Comparison of ENCODE assay signal across 9 cellular contexts in genomic region chr17:75843577-75844529, GRCh38. TPM values are rescaled to one million over a fixed set of nuclear protein-coding genes. Genes with fewer than 3 reads are reported as not detected.
DNase-seq lines count a peak whose midpoint lies in the region; ATAC-seq and TF ChIP-seq lines count a peak whose summit lies in the region.
"Had no signal": no experiment of that assay in that cellular context is flagged by ENCODE, and none has a peak within 500 bp of the region (broad histone marks: within the 10 kb centered on the region; RNA-seq: fewer than 3 reads in every experiment).

UNC13D (minus strand) TSS chr17:75844404; CDS start chr17:75844337, 67 bp downstream.

- H3K4me3 ChIP-seq in Peyer's patch: peak within 1 kb of the TSS; percentile 44 to 52 (median 48)

- DNase-seq in Peyer's patch (peak in 2 of 3 donors; percentile 81 to 85), activated gamma-delta T cell treated with Interleukin-2 at 50 U/mL for 16 hours (peak; percentile 75), islet precursor cell (peak; percentile 69)
- DNase-seq in stimulated activated CD8-positive, alpha-beta memory T cell treated with anti-CD3 and anti-CD28 coated beads, Interleukin-4, amount 100 ng/mL, for 48 hours: peak; percentile 75

- peaks cover 0 to 43% (median 0%) of the 10 kb centered on the region in 3 donors for H3K36me3 ChIP-seq in Peyer's patch

- H3K27me3 ChIP-seq in Peyer's patch: no peaks in the 10 kb centered on the region

- H3K9me3 ChIP-seq in Peyer's patch: no peaks in the 10 kb centered on the region

- TF ChIP-seq CTCF in Peyer's patch (IDR thresholded peaks at IDR 0.05): no peak

- peak; percentile 21 for ATAC-seq in GM19025 (IDR thresholded peaks at IDR 0.05; ENCODE audit: low read depth, unreplicated experiment)
- ATAC-seq in HG02610 (IDR thresholded peaks at IDR 0.05; ENCODE audit: unreplicated experiment): no peak
- no peak for ATAC-seq in HG03342 (IDR thresholded peaks at IDR 0.05; ENCODE audit: unreplicated experiment)
- no peak for ATAC-seq in GM21786 (IDR thresholded peaks at IDR 0.05; ENCODE audit: unreplicated experiment)

- peak in 1 of 2 donors; percentile 21 for TF ChIP-seq POLR2A in Peyer's patch (IDR thresholded peaks at IDR 0.05)

- H3K27ac ChIP-seq in Peyer's patch: peak within 1 kb of the TSS; percentile 81 to 93 (median 88)

- peaks cover 2 to 46% (median 18%) of the 10 kb centered on the region in 4 donors for H3K4me1 ChIP-seq in Peyer's patch

RNA-seq across cellular contexts. Expression of gene UNC13D, which starts in this region (rescaled TPM):
- 10 to 100 TPM in 3 of 4 donors, 1 to 10 TPM in 1; 8.4 to 45.4 (median 22.2) TPM for total RNA-seq in Peyer's patch
- total RNA-seq: RPMI7951 had no signal
